27 cellular contexts compared by ENCODE assay signal in genomic region chr10:123035467-123036086, GRCh38.
"Had no signal": no experiment of that assay in that cellular context is flagged by ENCODE, and none has a peak within 500 bp of the region (broad histone marks: within the 10 kb centered on the region; RNA-seq: fewer than 3 reads in every experiment).

No MANE protein-coding gene starts in this region.

- ATAC-seq: heart left ventricle; left ventricle myocardium superior; lower lobe of right lung; natural killer cell; pancreas; right cardiac atrium; stimulated activated memory B cell treated with anti-CD40 and anti-IgM and Interleukin-4, amounts not matched to agents 10 μg/mL and 1 μg/mL and 100 μg/mL, for 72 hours; stimulated activated naive CD8-positive, alpha-beta T cell treated with anti-CD3 and anti-CD28 coated beads, Interleukin-15, amount 100 ng/mL, for 72 hours had no signal

- H3K36me3 ChIP-seq: pancreas had no signal

- H3K9me3 ChIP-seq: heart left ventricle, lower lobe of right lung, pancreas, prostate gland, sigmoid colon, spleen, tibial nerve, upper lobe of left lung, vagina had no signal

- DNase-seq: heart left ventricle; hypothalamus; islet precursor cell; left ventricle myocardium superior; lower lobe of right lung; mammary epithelial cell; mesenchymal stem cell; naive B cell; natural killer cell; nephron progenitor cell; nucleus accumbens; pancreas; posterior cingulate gyrus; retina; right cardiac atrium; sigmoid colon; small intestine; spleen; stimulated activated CD4-positive, alpha-beta T cell treated with anti-CD3 and anti-CD28 coated beads, Interleukin-4, amount 100 ng/mL, for 24 hours; stimulated activated naive CD4-positive, alpha-beta T cell treated with Interleukin-2 at 50 U/mL for 16 hours; stimulated activated naive CD8-positive, alpha-beta T cell treated with anti-CD3 and anti-CD28 coated beads, Interleukin-15, amount 100 ng/mL, for 72 hours; substantia nigra; upper lobe of left lung had no signal

- H3K27ac ChIP-seq: heart left ventricle, lower lobe of right lung, pancreas, prostate gland, sigmoid colon, spleen, tibial nerve, upper lobe of left lung, vagina had no signal

- H3K27me3 ChIP-seq: heart left ventricle, pancreas, sigmoid colon, spleen, tibial nerve, upper lobe of left lung, vagina had no signal

- FAIRE-seq: pancreas, small intestine had no signal

- H3K4me1 ChIP-seq: heart left ventricle, lower lobe of right lung, pancreas, prostate gland, sigmoid colon, vagina had no signal

- H3K4me3 ChIP-seq: heart left ventricle, lower lobe of right lung, pancreas, prostate gland, sigmoid colon, spleen, tibial nerve, upper lobe of left lung, vagina had no signal
